8 cellular contexts compared by ENCODE assay signal in genomic region chr16:81446318-81447275, GRCh38. TPM values are rescaled to one million over a fixed set of nuclear protein-coding genes. Genes with fewer than 3 reads are reported as not detected.
A peak's percentile ranks its signal among the peaks of the same experiment; 100 is the strongest.
DNase-seq lines count a peak whose midpoint lies in the region; ATAC-seq, FAIRE-seq and TF ChIP-seq lines count a peak whose summit lies in the region.

No MANE protein-coding gene starts in this region.

- H3K36me3 Mint-ChIP-seq in activated naive CD8-positive, alpha-beta T cell = no peaks in the 10 kb centered on the region

- WGBS in small intestine, 3 donors = 9 to 14% (median 10%) methylated on average over 31 of the region's 31 CpGs

- H3K9me3 ChIP-seq in small intestine (ENCODE audit: control insufficient read depth, low read depth) = no peaks in the 10 kb centered on the region

- H3K4me3 ChIP-seq in iPS-11a (ENCODE audit: low read depth, low read length) (peak overlapping the region; percentile 83), small intestine (ENCODE audit: low read depth in 1 of 2, low read length in 2 of 2) (peak overlapping the region; percentile 82 to 97)

- peaks cover 11 to 12% of the 10 kb centered on the region in 2 donors for H3K4me1 ChIP-seq in small intestine (ENCODE audit: control insufficient read depth in 2 of 2, insufficient read depth in 1 of 2, low read depth in 1 of 2, low read length in 1 of 2)

- DNase-seq in COLO668 (lab: John Stamatoyannopoulos, UW; ENCODE audit: unreplicated experiment) (peak; percentile 69), HT-29 (ENCODE audit: low spot score) (peak; percentile 47), small intestine (peak; percentile 67), H54 (ENCODE audit: insufficient read length, low spot score) (no peak)
- DNase-seq in stimulated activated CD4-positive, alpha-beta T cell treated with anti-CD3 and anti-CD28 coated beads, Interleukin-2, amount 100 ng/mL, for 24 hours = no peak

- H3K27me3 Mint-ChIP-seq in activated naive CD8-positive, alpha-beta T cell = no peaks in the 10 kb centered on the region

- no peaks in the 10 kb centered on the region for H3K27me3 ChIP-seq in small intestine (ENCODE audit: control insufficient read depth in 2 of 2, insufficient read depth in 2 of 2, low read length in 2 of 2)

- peaks cover 6% of the 10 kb centered on the region for H3K9me3 Mint-ChIP-seq in activated naive CD8-positive, alpha-beta T cell (ENCODE audit: low read depth)

- peak overlapping the region; percentile 82 for H3K4me3 Mint-ChIP-seq in activated naive CD8-positive, alpha-beta T cell

- peaks cover 59% of the 10 kb centered on the region for H3K4me1 Mint-ChIP-seq in activated naive CD8-positive, alpha-beta T cell (ENCODE audit: low read depth)

- ATAC-seq in HG03442 (IDR thresholded peaks at IDR 0.05; ENCODE audit: unreplicated experiment) = no peak

- FAIRE-seq in small intestine (lab: Jason Lieb, UNC) (no peak), H54 (lab: Jason Lieb, UNC) (no peak)

- peak overlapping the region; percentile 94 to 100 for H3K27ac ChIP-seq in small intestine (ENCODE audit: low read depth in 1 of 2, low read length in 1 of 2)

- H3K27ac Mint-ChIP-seq in activated naive CD8-positive, alpha-beta T cell = peak overlapping the region; percentile 25

- TF ChIP-seq POLR2A in H54 (IDR thresholded peaks at IDR 0.05; ENCODE audit: low read depth, low read length) = no peak

- H3K36me3 ChIP-seq in small intestine (ENCODE audit: control insufficient read depth in 2 of 2, insufficient read depth in 2 of 2, low read length in 2 of 2) = no peaks in the 10 kb centered on the region

RNA-seq across cellular contexts. Expression of gene CMIP, which starts 2.0 kb away (rescaled TPM):
- 17.3 and 24.7 TPM in 2 replicates for total RNA-seq in HT-29 (2014; rRNA removed; shearing (Covaris generic))
- 10 to 100 TPM; 43.8 to 74.7 (median 43.9) TPM for polyA plus RNA-seq in small intestine

Comparison
In these comparisons a context has a peak if more than half of its experiments do, and no peak if none do; other contexts are left out.
1. DNase-seq: peak in COLO668 (single experiment), HT-29 (single experiment) and small intestine (single experiment); none in stimulated activated CD4-positive, alpha-beta T cell treated with anti-CD3 and anti-CD28 coated beads, Interleukin-2, amount 100 ng/mL, for 24 hours (0 of 2) and H54 (single experiment).